10 cellular contexts compared by ENCODE assay signal in genomic region chr6:2850480-2851150, GRCh38. TPM values are rescaled to one million over a fixed set of nuclear protein-coding genes. Genes with fewer than 3 reads are reported as not detected.
DNase-seq lines count a peak whose midpoint lies in the region; ATAC-seq, FAIRE-seq and TF ChIP-seq lines count a peak whose summit lies in the region.
"Had no signal": no experiment of that assay in that cellular context is flagged by ENCODE, and none has a peak within 500 bp of the region (broad histone marks: within the 10 kb centered on the region; RNA-seq: fewer than 3 reads in every experiment).

No MANE protein-coding gene starts in this region.

- no peaks in the 10 kb centered on the region for H3K79me2 ChIP-seq in H1 (ENCODE audit: control insufficient read depth in 1 of 2, insufficient read depth in 2 of 2, low read length in 2 of 2)

- no peak overlapping the region for H2BK15ac ChIP-seq in H1 (ENCODE audit: low read length)

- peaks cover 21% of the 10 kb centered on the region for H3K4me1 ChIP-seq in RWPE2 (ENCODE audit: insufficient read depth, poor library complexity, severe bottlenecking)
- peaks cover 5 to 30% (median 14%) of the 10 kb centered on the region in 4 experiments for H3K4me1 ChIP-seq in H1 (replicated peaks in 1 of 4; ENCODE audit: control insufficient read depth in 3 of 4, insufficient read depth in 4 of 4, low read length in 3 of 4)
- peaks cover 16 to 31% of the 10 kb centered on the region in 2 donors for H3K4me1 ChIP-seq in gastrocnemius medialis

- no peak for TF ChIP-seq EP300 in H1 (IDR thresholded peaks at IDR 0.05; ENCODE audit: borderline replicate concordance in 1 of 2, low read depth in 2 of 2, low read length in 2 of 2)

- no peak overlapping the region for H3K18ac ChIP-seq in H1 (ENCODE audit: extremely low read depth, low read length)

- H3K4me3 ChIP-seq in RWPE2 (ENCODE audit: severe bottlenecking), result no peak overlapping the region
- no peak overlapping the region for H3K4me3 ChIP-seq in H1 (ENCODE audit: extremely low read depth in 1 of 4, insufficient read depth in 2 of 4, low read depth in 3 of 4, low read length in 4 of 4)
- H3K4me3 ChIP-seq in gastrocnemius medialis, result no peak overlapping the region
- H3K4me3 ChIP-seq: right lobe of liver had no signal

- peaks cover 4% of the 10 kb centered on the region; the same call in 1 of the 2 replicates for H3K23me2 ChIP-seq in H1 (ENCODE audit: low read depth, low read length)

- TF ChIP-seq POLR2A in H1 (IDR thresholded peaks at IDR 0.05; ENCODE audit: control extremely low read depth in 1 of 2, low read depth in 2 of 2, low read length in 2 of 2) (no peak), gastrocnemius medialis (IDR thresholded peaks at IDR 0.05) (no peak)

- DNase-seq in H4 (ENCODE audit: low spot score) (peak; percentile 36), RWPE2 (ENCODE audit: low spot score) (no peak), H1 (ENCODE audit: low read depth in 1 of 2, low spot score in 2 of 2) (no peak), gastrocnemius medialis (no peak), NCI-H345 treated with DMSO at 0.1 percent for 48 hours (lab: John Stamatoyannopoulos, UW; ENCODE audit: unreplicated experiment) (no peak)
- DNase-seq: activated T-cell treated with anti-CD3 and anti-CD28 coated beads for 4 hours, NCI-H146, right lobe of liver had no signal

- ATAC-seq in RWPE2 (ENCODE audit: low read depth) (peak; percentile 46), gastrocnemius medialis (no peak), HG02884 (IDR thresholded peaks at IDR 0.05; ENCODE audit: unreplicated experiment) (no peak), GM18517 (IDR thresholded peaks at IDR 0.05; ENCODE audit: unreplicated experiment) (no peak)

- intact Hi-C loops in gastrocnemius medialis (cut with DNase I; ENCODE audit: low total_unique reads), result no loop called here

- peak overlapping the region; percentile 47; the same call in 1 of the 2 replicates for H2BK5ac ChIP-seq in H1 (ENCODE audit: low read depth, low read length)

- 74% methylated on average over 5 of the region's 5 CpGs; no CpG with 5 or more reads in 1 of the 2 experiments for WGBS in H1 (ENCODE audit: extremely low coverage in 1 of 2, insufficient coverage in 1 of 2, insufficient read length in 1 of 2, insufficient replicate concordance in 2 of 2, low coverage in 1 of 2, low lambda C conversion rate in 2 of 2, missing lambda C conversion rate in 1 of 2), 2 experiments

- H4K5ac ChIP-seq in H1 (ENCODE audit: insufficient read length, low read depth, low read length), result no peak overlapping the region

- H3K79me1 ChIP-seq in H1 (ENCODE audit: low read depth, low read length), result no peaks in the 10 kb centered on the region

- no peak overlapping the region for H3K4me2 ChIP-seq in H1 (ENCODE audit: insufficient read depth in 1 of 2, low read depth in 2 of 2, low read length in 2 of 2)

- no peak for FAIRE-seq in H1 (lab: Jason Lieb, UNC)

- H3K9ac ChIP-seq in H1 (replicated peaks in 1 of 4; ENCODE audit: extremely low read depth in 1 of 4, low read depth in 3 of 4, low read length in 3 of 4), result no peak overlapping the region

- H3K4ac ChIP-seq in H1 (replicated peaks; ENCODE audit: insufficient read length, low read depth, low read length), result no peak overlapping the region

- no peaks in the 10 kb centered on the region for H3K9me3 ChIP-seq in RWPE2 (ENCODE audit: severe bottlenecking)
- H3K9me3 ChIP-seq in H1 (ENCODE audit: insufficient read depth in 2 of 2, low read depth in 1 of 2, low read length in 1 of 2), result no peaks in the 10 kb centered on the region
- no peaks in the 10 kb centered on the region for H3K9me3 ChIP-seq in gastrocnemius medialis
- H3K9me3 ChIP-seq: right lobe of liver had no signal

- CTCF ChIA-PET in H1 (lab: Charles Lee; ENCODE audit: partially characterized antibody), result interaction anchor here (0.9 to 7.7 kb wide), 13 partner anchors 15 to 121 kb away, joined by 3 to 129 read pairs (median 5); partner anchors contain the start of genes SERPINB6 and SERPINB9

- H2BK20ac ChIP-seq in H1 (ENCODE audit: low read length), result no peak overlapping the region

- no peak overlapping the region for H3K14ac ChIP-seq in H1 (ENCODE audit: insufficient read length)

- peak overlapping the region; percentile 47 for H2BK120ac ChIP-seq in H1 (replicated peaks; ENCODE audit: low read depth, low read length)

- H3K36me3 ChIP-seq in RWPE2 (ENCODE audit: low read depth) (no peaks in the 10 kb centered on the region), H1 (ENCODE audit: control insufficient read depth in 2 of 4, insufficient read depth in 4 of 4, low read length in 3 of 4) (no peaks in the 10 kb centered on the region), gastrocnemius medialis (no peaks in the 10 kb centered on the region)
- H3K36me3 ChIP-seq: right lobe of liver had no signal

- H3K27ac ChIP-seq in RWPE2 (ENCODE audit: poor library complexity, severe bottlenecking) (peak overlapping the region; percentile 18), H1 (ENCODE audit: low read depth, low read length) (no peak overlapping the region), gastrocnemius medialis (peak overlapping the region in 3 of 4 donors; percentile 37 to 64 (median 49))
- H3K27ac ChIP-seq: right lobe of liver had no signal

- no peak overlapping the region for H3K56ac ChIP-seq in H1 (replicated peaks; ENCODE audit: insufficient read length, low read depth, low read length)

- POLR2A ChIA-PET in H1 (lab: Charles Lee; ENCODE audit: partially characterized antibody), result interaction anchor here (0.7 to 1.8 kb wide), 9 partner anchors 9 to 139 kb away, joined by 3 to 9 read pairs (median 3); partner anchors contain the start of gene SERPINB1

- no peak for TF ChIP-seq CTCF in RWPE2 (IDR thresholded peaks at IDR 0.05; ENCODE audit: poor library complexity, severe bottlenecking)
- TF ChIP-seq CTCF in H1 (IDR thresholded peaks at IDR 0.05; ENCODE audit: control extremely low read depth in 1 of 3, insufficient read depth in 1 of 3, low read depth in 1 of 3, low read length in 3 of 3), result no peak
- TF ChIP-seq CTCF in gastrocnemius medialis (IDR thresholded peaks at IDR 0.05 in 4 of 5, conservative IDR thresholded peaks at IDR 0.05 in 1 of 5), result no peak

- H4K8ac ChIP-seq in H1 (ENCODE audit: extremely low read depth, insufficient read depth, low read length), result no peak overlapping the region

- no peak for TF ChIP-seq RAD21 in H1 (IDR thresholded peaks at IDR 0.05 in 1 of 2, conservative IDR thresholded peaks at IDR 0.05 in 1 of 2; ENCODE audit: low read depth in 2 of 2, low read length in 2 of 2)

- peak overlapping the region; percentile 77 for H4K91ac ChIP-seq in H1 (replicated peaks; ENCODE audit: insufficient read length, low read length)

- H3K23ac ChIP-seq in H1 (ENCODE audit: insufficient read length), result no peak overlapping the region

- no peaks in the 10 kb centered on the region for H4K20me1 ChIP-seq in H1 (replicated peaks in 1 of 2; ENCODE audit: control insufficient read depth in 1 of 2, insufficient read depth in 2 of 2, low read length in 2 of 2)

- no peak overlapping the region; the same call in 1 of the 2 replicates for H2BK12ac ChIP-seq in H1 (ENCODE audit: low read depth, low read length)

- no peak overlapping the region for H2AFZ ChIP-seq in H1 (ENCODE audit: low read length)

- H3K27me3 ChIP-seq in RWPE2 (ENCODE audit: insufficient read depth, poor library complexity, severe bottlenecking) (no peaks in the 10 kb centered on the region), H1 (replicated peaks in 1 of 4; ENCODE audit: control insufficient read depth in 3 of 4, extremely low read depth in 1 of 4, insufficient read depth in 3 of 4, low read length in 3 of 4) (no peaks in the 10 kb centered on the region), gastrocnemius medialis (no peaks in the 10 kb centered on the region)
- H3K27me3 ChIP-seq: right lobe of liver had no signal

- in situ Hi-C loops in gastrocnemius medialis (cut with MboI; ENCODE audit: low sequenced_read_pairs in 4 of 4), result no loop called here

- no peak overlapping the region for H2AK5ac ChIP-seq in H1 (ENCODE audit: low read depth, low read length)

TF ChIP-seq in H1, 55 proteins besides CTCF, POLR2A, EP300 and RAD21:
- TF ChIP-seq CHD1 (IDR thresholded peaks at IDR 0.05; ENCODE audit: low read depth, low read length), result no peak
- no peak for TF ChIP-seq ASH2L (IDR thresholded peaks at IDR 0.05; ENCODE audit: low read length)
- no peak for TF ChIP-seq NANOG (IDR thresholded peaks at IDR 0.05; ENCODE audit: insufficient read depth, low read depth, low read length, poor library complexity, severe bottlenecking)

RNA-seq across cellular contexts. Expression of gene SERPINB1, which starts 9.0 kb away (rescaled TPM):
- 26.9 and 38.9 TPM in 2 replicates for total RNA-seq in H4 (2014; rRNA removed; shearing (Covaris generic))
- total RNA-seq in H1 (2021; fragmentation: NEBNext Ultra II Directional; extraction: Animal tissue kit (Norgen Biotek cat#: 25700)), result 17.3 and 20.0 TPM in 2 replicates
- 6.1 and 8.1 TPM in 2 replicates for polyA plus RNA-seq in H1 (2011; rRNA removed)
- polyA plus RNA-seq in H1 (2011; cell fraction: cytosol; rRNA removed), result 10.5 TPM
- polyA plus RNA-seq in H1 (2011; cell fraction: nucleus; rRNA removed), result 6.2 TPM
- polyA plus RNA-seq in H1 (2012, experiment 1 of 2), result 10.7 to 16.0 TPM (median 12.9 TPM) in 4 replicates
- polyA plus RNA-seq in H1 (2012, experiment 2 of 2), result 4.4 TPM
- polyA plus RNA-seq in H1 (2013, experiment 1 of 2), result 11.4 TPM
- 11.6 TPM for polyA plus RNA-seq in H1 (2013, experiment 2 of 2)
- 6.2 and 8.8 TPM in 2 replicates for polyA minus RNA-seq in H1 (2011; rRNA and poly(A)+ RNA removed)
- polyA minus RNA-seq in H1 (2011; cell fraction: cytosol; rRNA and poly(A)+ RNA removed), result 8.2 TPM
- 8.8 TPM for polyA minus RNA-seq in H1 (2011; cell fraction: nucleus; rRNA and poly(A)+ RNA removed)
- total RNA-seq in gastrocnemius medialis, result 10 to 100 TPM; 14.0 to 29.9 (median 24.9) TPM

RNA-seq across cellular contexts. Expression of gene SERPINB9, which starts 52.5 kb away (rescaled TPM):
- not detected in 2 replicates for total RNA-seq in H4 (2014; rRNA removed; shearing (Covaris generic))
- 63.5 and 66.8 TPM in 2 replicates for total RNA-seq in H1 (2021; fragmentation: NEBNext Ultra II Directional; extraction: Animal tissue kit (Norgen Biotek cat#: 25700))
- polyA plus RNA-seq in H1 (2011; rRNA removed), result 53.5 and 93.8 TPM in 2 replicates
- 58.9 TPM for polyA plus RNA-seq in H1 (2011; cell fraction: cytosol; rRNA removed)
- polyA plus RNA-seq in H1 (2011; cell fraction: nucleus; rRNA removed), result 23.5 TPM
- 56.9 to 68.1 TPM (median 58.4 TPM) in 4 replicates for polyA plus RNA-seq in H1 (2012, experiment 1 of 2)
- 26.8 TPM for polyA plus RNA-seq in H1 (2012, experiment 2 of 2)
- 31.2 TPM for polyA plus RNA-seq in H1 (2013, experiment 1 of 2)
- 29.8 TPM for polyA plus RNA-seq in H1 (2013, experiment 2 of 2)
- polyA minus RNA-seq in H1 (2011; rRNA and poly(A)+ RNA removed), result 100 and 149 TPM in 2 replicates
- 53.1 TPM for polyA minus RNA-seq in H1 (2011; cell fraction: cytosol; rRNA and poly(A)+ RNA removed)
- polyA minus RNA-seq in H1 (2011; cell fraction: nucleus; rRNA and poly(A)+ RNA removed), result 25.0 TPM
- 1 to 10 TPM; 1.0 to 2.1 (median 1.6) TPM for total RNA-seq in gastrocnemius medialis

Comparison
In these comparisons a context has a peak if more than half of its experiments do, and no peak if none do; other contexts are left out.
1. RNA of gene SERPINB9, which starts 52.5 kb away (total RNA-seq): 63.5 to 66.8 TPM in H1; 1.0 to 2.1 TPM in gastrocnemius medialis and not detected in H4; every median in the first group is over 10 times any median in the second.